Comparison of ENCODE assay signal across 8 cellular contexts in the genomic region with DNA sequence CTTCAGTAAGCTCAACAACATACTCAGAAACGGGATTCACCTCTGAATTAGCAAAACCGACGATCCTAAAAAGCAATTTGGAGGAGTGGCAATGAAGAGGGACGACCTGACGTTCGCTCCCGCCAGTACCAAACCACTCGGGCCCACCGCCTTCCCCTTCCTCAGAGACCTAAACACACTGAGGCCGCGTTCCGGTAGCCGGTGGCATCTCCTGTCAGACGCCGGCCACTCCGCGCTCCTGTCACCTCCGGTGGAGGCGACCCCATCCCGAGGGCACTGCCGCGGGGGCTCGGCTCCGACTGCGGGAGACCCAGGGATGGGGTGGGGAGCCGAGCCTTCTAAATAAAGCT. TPM values are rescaled to one million over a fixed set of nuclear protein-coding genes. Genes with fewer than 3 reads are reported as not detected.
DNase-seq lines count a peak whose midpoint lies in the region; ATAC-seq and TF ChIP-seq lines count a peak whose summit lies in the region.

No MANE protein-coding gene starts in this region.

- no peaks in the 10 kb centered on the region for H3K27me3 Mint-ChIP-seq in activated T-cell treated with anti-CD3 and anti-CD28 coated beads, Interleukin-2, amount 50 U/mL, for 24 hours
- no peaks in the 10 kb centered on the region for H3K27me3 Mint-ChIP-seq in osteocyte (ENCODE audit: unreplicated experiment)

- TF ChIP-seq CTCF in AG10803 (conservative IDR thresholded peaks at IDR 0.05; ENCODE audit: low read length) (no peak), foreskin keratinocyte (conservative IDR thresholded peaks at IDR 0.05) (no peak), osteocyte (IDR thresholded peaks at IDR 0.05) (no peak)

- no peak for DNase-seq in AG10803 (ENCODE audit: low read depth)
- peak; percentile 22 for DNase-seq in HT-29 (ENCODE audit: low spot score)
- no peak for DNase-seq in activated T-cell treated with anti-CD3 and anti-CD28 coated beads, Interleukin-2, amount 50 U/mL, for 24 hours
- DNase-seq in foreskin keratinocyte, result no peak
- DNase-seq in osteocyte (ENCODE audit: extremely low spot score, unreplicated experiment), result peak; percentile 84
- no peak for DNase-seq in ACHN
- DNase-seq in D341Med (ENCODE audit: low spot score), result no peak

- H3K9me3 Mint-ChIP-seq in activated T-cell treated with anti-CD3 and anti-CD28 coated beads, Interleukin-2, amount 50 U/mL, for 24 hours, result no peaks in the 10 kb centered on the region
- no peaks in the 10 kb centered on the region for H3K9me3 Mint-ChIP-seq in osteocyte (ENCODE audit: unreplicated experiment)

- peak overlapping the region; percentile 97 for H3K4me3 ChIP-seq in AG10803 (ENCODE audit: low read length)

- H3K4me1 ChIP-seq in foreskin keratinocyte, result no peaks in the 10 kb centered on the region

- peaks cover 60% of the 10 kb centered on the region for H3K4me1 Mint-ChIP-seq in activated T-cell treated with anti-CD3 and anti-CD28 coated beads, Interleukin-2, amount 50 U/mL, for 24 hours (ENCODE audit: low read depth)
- H3K4me1 Mint-ChIP-seq in osteocyte (ENCODE audit: unreplicated experiment), result peaks cover 35% of the 10 kb centered on the region

- peak overlapping the region; percentile 97 for H3K4me3 Mint-ChIP-seq in activated T-cell treated with anti-CD3 and anti-CD28 coated beads, Interleukin-2, amount 50 U/mL, for 24 hours
- peak overlapping the region; percentile 95 for H3K4me3 Mint-ChIP-seq in osteocyte (ENCODE audit: unreplicated experiment)

- ATAC-seq in GM19438 (IDR thresholded peaks at IDR 0.05; ENCODE audit: low read depth, unreplicated experiment) (peak; percentile 6), foreskin keratinocyte (peak; percentile 3)

- H3K36me3 Mint-ChIP-seq in activated T-cell treated with anti-CD3 and anti-CD28 coated beads, Interleukin-2, amount 50 U/mL, for 24 hours (ENCODE audit: low read depth), result peaks cover 40% of the 10 kb centered on the region
- peaks cover 2% of the 10 kb centered on the region for H3K36me3 Mint-ChIP-seq in osteocyte (ENCODE audit: unreplicated experiment)

- H3K27ac Mint-ChIP-seq in activated T-cell treated with anti-CD3 and anti-CD28 coated beads, Interleukin-2, amount 50 U/mL, for 24 hours, result peak overlapping the region; percentile 97
- H3K27ac Mint-ChIP-seq in osteocyte (ENCODE audit: unreplicated experiment), result peak overlapping the region; percentile 94

- in situ Hi-C loops in ACHN (cut with HindIII; ENCODE audit: low pct_ligation_motif_present, low pct_unique_long_range_greater_than_20kb, low sequenced_read_pairs), result no loop called here

- H3K27ac ChIP-seq in foreskin keratinocyte, result peak overlapping the region; percentile 51

- no peaks in the 10 kb centered on the region for H3K27me3 ChIP-seq in foreskin keratinocyte

RNA-seq across cellular contexts. Expression of a gene that starts 0.6 kb away (rescaled TPM):
- 11.6 and 13.1 TPM in 2 replicates for total RNA-seq in HT-29 (2014; rRNA removed; shearing (Covaris generic))
- total RNA-seq in foreskin keratinocyte, result 30.0 and 30.1 TPM in 2 replicates
- polyA plus RNA-seq in foreskin keratinocyte, result 18.8 and 21.7 TPM in 2 replicates
- 34.9 and 37.9 TPM in 2 replicates for total RNA-seq in osteocyte

RNA-seq across cellular contexts. Expression of a gene that starts 11.4 kb away (rescaled TPM):
- total RNA-seq in HT-29 (2014; rRNA removed; shearing (Covaris generic)), result 26.0 and 29.1 TPM in 2 replicates
- total RNA-seq in foreskin keratinocyte (30.4 and 33.2 TPM in 2 replicates), osteocyte (20.2 and 20.7 TPM in 2 replicates)
- polyA plus RNA-seq in foreskin keratinocyte, result 31.6 and 33.5 TPM in 2 replicates

RNA-seq across cellular contexts. Expression of a gene that starts 45.7 kb away (rescaled TPM):
- total RNA-seq in HT-29 (2014; rRNA removed; shearing (Covaris generic)), result 3.9 and 5.3 TPM in 2 replicates
- total RNA-seq in foreskin keratinocyte, result 3.5 and 3.7 TPM in 2 replicates
- polyA plus RNA-seq in foreskin keratinocyte, result 1.1 and 1.2 TPM in 2 replicates
- total RNA-seq in osteocyte, result 7.8 and 8.6 TPM in 2 replicates

RNA-seq across cellular contexts. Expression of a gene that starts 52.2 kb away (rescaled TPM):
- total RNA-seq in HT-29 (2014; rRNA removed; shearing (Covaris generic)), result 46.5 and 48.0 TPM in 2 replicates
- 315 and 402 TPM in 2 replicates for total RNA-seq in foreskin keratinocyte
- 333 and 386 TPM in 2 replicates for polyA plus RNA-seq in foreskin keratinocyte
- total RNA-seq in osteocyte, result 282 and 300 TPM in 2 replicates

Comparison
In these comparisons a context has a peak if more than half of its experiments do, and no peak if none do; other contexts are left out.
1. DNase-seq: peak in HT-29 (single experiment) and osteocyte (single experiment); none in AG10803 (single experiment), activated T-cell treated with anti-CD3 and anti-CD28 coated beads, Interleukin-2, amount 50 U/mL, for 24 hours (single experiment), foreskin keratinocyte (0 of 2), ACHN (single experiment) and D341Med (single experiment).